ENCODE assay signal across 8 cellular contexts in genomic region chr6:31862344-31863235, GRCh38. TPM values are rescaled to one million over a fixed set of nuclear protein-coding genes. Genes with fewer than 3 reads are reported as not detected.
A peak's percentile ranks its signal among the peaks of the same experiment; 100 is the strongest.
DNase-seq lines count a peak whose midpoint lies in the region; ATAC-seq and TF ChIP-seq lines count a peak whose summit lies in the region.

TSS of gene NEU1 (minus strand) at chr6:31862821. CDS start at chr6:31862776, 45 bp downstream.

- H3K27ac ChIP-seq in colonic mucosa: peak within 1 kb of the TSS; percentile 85

- intact Hi-C loops in activated CD4-positive, alpha-beta T cell treated with anti-CD3 and anti-CD28 coated beads, Interleukin-2, amount 10 ng/mL, durations not matched to agents 24 days and 14 days (cut with micrococcal nuclease): loop anchor here (1.0 to 10.0 kb wide), 8 partner anchors 28 to 1408 kb away; partner anchors contain the start of genes ABHD16A, ATP6V1G2, DDX39B and EHMT2
- intact Hi-C loops in colonic mucosa (cut with DNase I): no loop called here

- peak within 1 kb of the TSS; percentile 91 for H3K27ac Mint-ChIP-seq in activated CD4-positive, alpha-beta T cell treated with anti-CD3 and anti-CD28 coated beads, Interleukin-2, amount 10 ng/mL, durations not matched to agents 24 days and 14 days

- H3K4me1 Mint-ChIP-seq in activated CD4-positive, alpha-beta T cell treated with anti-CD3 and anti-CD28 coated beads, Interleukin-2, amount 10 ng/mL, durations not matched to agents 24 days and 14 days: peaks cover 21% of the 10 kb centered on the region

- peaks cover 9% of the 10 kb centered on the region for H3K36me3 ChIP-seq in BJ (ENCODE audit: control insufficient read depth, insufficient read depth, low read length)
- peaks cover 4% of the 10 kb centered on the region for H3K36me3 ChIP-seq in colonic mucosa

- POLR2A ChIA-PET in BJ (lab: Charles Lee): interaction anchor here (0.5 to 1.0 kb wide), 4 partner anchors 13 to 328 kb away, joined by 3 to 4 read pairs (median 3); partner anchors contain the start of gene GPANK1

- H3K4me3 ChIP-seq in BJ (ENCODE audit: low read depth, low read length) (peak within 1 kb of the TSS; percentile 82), colonic mucosa (peak within 1 kb of the TSS; percentile 67)

- CTCF ChIA-PET in BJ (lab: Yijun Ruan, JAX): interaction anchor here (0.8 to 1.9 kb wide), 4 partner anchors 87 to 196 kb away, joined by 3 to 6 read pairs (median 3); no protein-coding TSS in a partner anchor

- H3K36me3 Mint-ChIP-seq in activated CD4-positive, alpha-beta T cell treated with anti-CD3 and anti-CD28 coated beads, Interleukin-2, amount 10 ng/mL, durations not matched to agents 24 days and 14 days (ENCODE audit: low read depth): peaks cover 14% of the 10 kb centered on the region

- H3K4me1 ChIP-seq in colonic mucosa: peaks cover 4% of the 10 kb centered on the region

- TF ChIP-seq CTCF in BJ (IDR thresholded peaks at IDR 0.05; ENCODE audit: insufficient read depth, low read depth, low read length) (no peak), colonic mucosa (IDR thresholded peaks at IDR 0.05) (no peak)

- no peaks in the 10 kb centered on the region for H3K27me3 ChIP-seq in BJ (ENCODE audit: control insufficient read depth, insufficient read depth, low read length)
- no peaks in the 10 kb centered on the region for H3K27me3 ChIP-seq in colonic mucosa

- peak within 1 kb of the TSS; percentile 91 to 95 for H3K9ac ChIP-seq in colonic mucosa (ENCODE audit: low read depth in 2 of 2, low read length in 2 of 2)

- ATAC-seq in GM19324 (IDR thresholded peaks at IDR 0.05; ENCODE audit: low FRiP score, unreplicated experiment) (peak; percentile 92), HG03469 (IDR thresholded peaks at IDR 0.05; ENCODE audit: unreplicated experiment) (peak; percentile 83)

- DNase-seq in BJ (ENCODE audit: low read depth) (peak; percentile 99), NCI-H526 treated with DMSO at 0.1 percent for 48 hours (lab: John Stamatoyannopoulos, UW) (peak; percentile 99), colonic mucosa (peak; percentile 99), kidney tubule cell (ENCODE audit: low spot score) (peak; percentile 100)
- DNase-seq in activated CD4-positive, alpha-beta T cell treated with anti-CD3 and anti-CD28 coated beads, Interleukin-2, amount 10 ng/mL, durations not matched to agents 24 days and 14 days: peak; percentile 100
- DNase-seq in stimulated activated CD4-positive, alpha-beta T cell treated with anti-CD3 and anti-CD28 coated beads, Interleukin-1b, Interleukin-23, amount 100 ng/mL, for 24 hours (ENCODE audit: low read depth in 4 of 4, low spot score in 1 of 4): peak; percentile 92 to 98 (median 98)

- peaks cover 3% of the 10 kb centered on the region for H3K27me3 Mint-ChIP-seq in activated CD4-positive, alpha-beta T cell treated with anti-CD3 and anti-CD28 coated beads, Interleukin-2, amount 10 ng/mL, durations not matched to agents 24 days and 14 days

- H3K9me3 Mint-ChIP-seq in activated CD4-positive, alpha-beta T cell treated with anti-CD3 and anti-CD28 coated beads, Interleukin-2, amount 10 ng/mL, durations not matched to agents 24 days and 14 days: no peaks in the 10 kb centered on the region

- peak within 1 kb of the TSS; percentile 93 for H3K4me3 Mint-ChIP-seq in activated CD4-positive, alpha-beta T cell treated with anti-CD3 and anti-CD28 coated beads, Interleukin-2, amount 10 ng/mL, durations not matched to agents 24 days and 14 days

- no peaks in the 10 kb centered on the region for H3K9me3 ChIP-seq in colonic mucosa

RNA-seq across cellular contexts. Expression of gene NEU1, which starts in this region (rescaled TPM):
- 32.1 and 48.1 TPM in 2 replicates for polyA plus RNA-seq in BJ (2011; rRNA removed)
- 15.2 and 25.0 TPM in 2 replicates for polyA minus RNA-seq in BJ (2011; rRNA and poly(A)+ RNA removed)
- 20.4 and 22.2 TPM in 2 replicates for total RNA-seq in activated CD4-positive, alpha-beta T cell treated with anti-CD3 and anti-CD28 coated beads, Interleukin-2, amount 10 ng/mL, durations not matched to agents 24 days and 14 days
- 10 to 100 TPM; 33.8 to 47.4 TPM for total RNA-seq in colonic mucosa

Comparison
In these comparisons a context has a peak if more than half of its experiments do, and no peak if none do; other contexts are left out.
1. Peak in every context shown above with its lines: DNase-seq, ATAC-seq, H3K4me3 ChIP-seq and H3K27ac ChIP-seq.